Comparison of ENCODE assay signal across 8 cellular contexts in genomic region chr20:56468317-56469076, GRCh38. TPM values are rescaled to one million over a fixed set of nuclear protein-coding genes. Genes with fewer than 3 reads are reported as not detected.
A peak's percentile ranks its signal among the peaks of the same experiment; 100 is the strongest.
DNase-seq lines count a peak whose midpoint lies in the region; ATAC-seq, FAIRE-seq and TF ChIP-seq lines count a peak whose summit lies in the region.

RTF2 (plus strand) TSS chr20:56468627; CDS start chr20:56468698, 71 bp downstream.

- H3K4me1 Mint-ChIP-seq in WTC11, result peaks cover 10% of the 10 kb centered on the region

- ATAC-seq in GM18909 (IDR thresholded peaks at IDR 0.05; ENCODE audit: poor library complexity, unreplicated experiment) (peak; percentile 99), HG03159 (IDR thresholded peaks at IDR 0.05; ENCODE audit: unreplicated experiment) (peak; percentile 96), WTC11 (peak; percentile 99)

- H3K27ac Mint-ChIP-seq in WTC11, result peak within 1 kb of the TSS; percentile 97

- peaks cover 5% of the 10 kb centered on the region for H3K4me1 ChIP-seq in smooth muscle cell (ENCODE audit: low read depth)

- H3K27me3 Mint-ChIP-seq in WTC11 (ENCODE audit: low read depth), result peaks cover 10% of the 10 kb centered on the region

- no peaks in the 10 kb centered on the region for H3F3A ChIP-seq in smooth muscle cell (ENCODE audit: low read depth)

- H3K9ac ChIP-seq in smooth muscle cell (ENCODE audit: low read depth), result peak within 1 kb of the TSS; percentile 95

- no peaks in the 10 kb centered on the region for H4K20me1 ChIP-seq in smooth muscle cell (ENCODE audit: low read depth)

- peak within 1 kb of the TSS; percentile 82 for H3K27ac ChIP-seq in smooth muscle cell (ENCODE audit: low read depth)

- peaks cover 1% of the 10 kb centered on the region for H3K36me3 ChIP-seq in bronchial epithelial cell (ENCODE audit: control insufficient read depth, insufficient read depth, low read length)
- peaks cover 2% of the 10 kb centered on the region for H3K36me3 ChIP-seq in smooth muscle cell (ENCODE audit: low read depth)

- H3K4me3 ChIP-seq in bronchial epithelial cell (ENCODE audit: low read depth, low read length) (peak within 1 kb of the TSS; percentile 97), smooth muscle cell (peak within 1 kb of the TSS; percentile 82)

- peak within 1 kb of the TSS; percentile 94 for H3K4me2 ChIP-seq in smooth muscle cell

- H3K9me3 ChIP-seq in smooth muscle cell (replicated peaks; ENCODE audit: low read depth), result no peaks in the 10 kb centered on the region

- no peak for FAIRE-seq in bronchial epithelial cell (lab: Jason Lieb, UNC)

- peak within 1 kb of the TSS; percentile 83 for H2AFZ ChIP-seq in smooth muscle cell (ENCODE audit: low read depth)

- no peak for TF ChIP-seq CTCF in WTC11 (IDR thresholded peaks at IDR 0.05)
- no peak for TF ChIP-seq CTCF in bronchial epithelial cell (IDR thresholded peaks at IDR 0.05; ENCODE audit: insufficient read depth, low read length, severe bottlenecking)
- no peak for TF ChIP-seq CTCF in smooth muscle cell (IDR thresholded peaks at IDR 0.05; ENCODE audit: borderline replicate concordance, insufficient read depth, poor library complexity, severe bottlenecking)

- DNase-seq in AG08395 (ENCODE audit: low spot score), result peak; percentile 95
- DNase-seq in NCI-H226, result peak; percentile 88
- DNase-seq in WTC11 (ENCODE audit: low spot score), result peak; percentile 93
- DNase-seq in bronchial epithelial cell (ENCODE audit: low read depth), result peak; percentile 76
- peak; percentile 96 for DNase-seq in iPS-NIHi7 (ENCODE audit: extremely low spot score)
- DNase-seq in smooth muscle cell (lab: John Stamatoyannopoulos, UW; ENCODE audit: unreplicated experiment), result peak; percentile 86

- peak within 1 kb of the TSS; percentile 99 for H3K4me3 Mint-ChIP-seq in WTC11

- H3K79me2 ChIP-seq in smooth muscle cell (ENCODE audit: low read depth), result peaks cover 32% of the 10 kb centered on the region

- H3K9me3 Mint-ChIP-seq in WTC11, result no peaks in the 10 kb centered on the region

- WGBS in smooth muscle cell (ENCODE audit: low lambda C conversion rate), result 1% methylated on average over 54 of the region's 55 CpGs

- CTCF ChIA-PET in WTC11 (lab: Charles Lee), result no interaction called here

- H3K27me3 ChIP-seq in bronchial epithelial cell (ENCODE audit: control insufficient read depth, insufficient read depth, low read length) (no peaks in the 10 kb centered on the region), smooth muscle cell (ENCODE audit: low read depth) (peaks cover 2% of the 10 kb centered on the region)

- H3K36me3 Mint-ChIP-seq in WTC11, result peaks cover 4% of the 10 kb centered on the region; the same call in 1 of the 2 replicates

- POLR2A ChIA-PET in WTC11 (lab: Charles Lee), result interaction anchor here (1.0 kb wide), 1 partner anchor 76 kb away, joined by 5 read pairs; the partner anchor contains the start of genes AURKA and CSTF1

TF ChIP-seq in WTC11, 78 proteins besides CTCF, POLR2A, EP300 and RAD21 (continues in another document):
- TF ChIP-seq TEAD1 (CRISPR knock-in tag; IDR thresholded peaks at IDR 0.05) (0 out of 2 replicates have a peak, but pooled peaks have one; percentile 27), GRHL2 (CRISPR knock-in tag; IDR thresholded peaks at IDR 0.05; ENCODE audit: insufficient replicate concordance, severe bottlenecking) (no peak), GTF2I (CRISPR knock-in tag; conservative IDR thresholded peaks at IDR 0.05) (no peak), FOXJ3 (CRISPR knock-in tag; IDR thresholded peaks at IDR 0.05; ENCODE audit: borderline replicate concordance) (no peak), AR (CRISPR knock-in tag; IDR thresholded peaks at IDR 0.05) (no peak), SP1 (CRISPR knock-in tag; conservative IDR thresholded peaks at IDR 0.05) (peak; percentile 99), ZMAT4 (CRISPR knock-in tag; IDR thresholded peaks at IDR 0.05) (no peak), ZNF121 (CRISPR knock-in tag; IDR thresholded peaks at IDR 0.05) (no peak)
- TF ChIP-seq, protein P1, sequence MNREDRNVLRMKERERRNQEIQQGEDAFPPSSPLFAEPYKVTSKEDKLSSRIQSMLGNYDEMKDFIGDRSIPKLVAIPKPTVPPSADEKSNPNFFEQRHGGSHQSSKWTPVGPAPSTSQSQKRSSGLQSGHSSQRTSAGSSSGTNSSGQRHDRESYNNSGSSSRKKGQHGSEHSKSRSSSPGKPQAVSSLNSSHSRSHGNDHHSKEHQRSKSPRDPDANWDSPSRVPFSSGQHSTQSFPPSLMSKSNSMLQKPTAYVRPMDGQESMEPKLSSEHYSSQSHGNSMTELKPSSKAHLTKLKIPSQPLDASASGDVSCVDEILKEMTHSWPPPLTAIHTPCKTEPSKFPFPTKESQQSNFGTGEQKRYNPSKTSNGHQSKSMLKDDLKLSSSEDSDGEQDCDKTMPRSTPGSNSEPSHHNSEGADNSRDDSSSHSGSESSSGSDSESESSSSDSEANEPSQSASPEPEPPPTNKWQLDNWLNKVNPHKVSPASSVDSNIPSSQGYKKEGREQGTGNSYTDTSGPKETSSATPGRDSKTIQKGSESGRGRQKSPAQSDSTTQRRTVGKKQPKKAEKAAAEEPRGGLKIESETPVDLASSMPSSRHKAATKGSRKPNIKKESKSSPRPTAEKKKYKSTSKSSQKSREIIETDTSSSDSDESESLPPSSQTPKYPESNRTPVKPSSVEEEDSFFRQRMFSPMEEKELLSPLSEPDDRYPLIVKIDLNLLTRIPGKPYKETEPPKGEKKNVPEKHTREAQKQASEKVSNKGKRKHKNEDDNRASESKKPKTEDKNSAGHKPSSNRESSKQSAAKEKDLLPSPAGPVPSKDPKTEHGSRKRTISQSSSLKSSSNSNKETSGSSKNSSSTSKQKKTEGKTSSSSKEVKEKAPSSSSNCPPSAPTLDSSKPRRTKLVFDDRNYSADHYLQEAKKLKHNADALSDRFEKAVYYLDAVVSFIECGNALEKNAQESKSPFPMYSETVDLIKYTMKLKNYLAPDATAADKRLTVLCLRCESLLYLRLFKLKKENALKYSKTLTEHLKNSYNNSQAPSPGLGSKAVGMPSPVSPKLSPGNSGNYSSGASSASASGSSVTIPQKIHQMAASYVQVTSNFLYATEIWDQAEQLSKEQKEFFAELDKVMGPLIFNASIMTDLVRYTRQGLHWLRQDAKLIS (CRISPR knock-in tag; IDR thresholded peaks at IDR 0.05; ENCODE audit: borderline replicate concordance), result no peak
- TF ChIP-seq, protein P2, sequence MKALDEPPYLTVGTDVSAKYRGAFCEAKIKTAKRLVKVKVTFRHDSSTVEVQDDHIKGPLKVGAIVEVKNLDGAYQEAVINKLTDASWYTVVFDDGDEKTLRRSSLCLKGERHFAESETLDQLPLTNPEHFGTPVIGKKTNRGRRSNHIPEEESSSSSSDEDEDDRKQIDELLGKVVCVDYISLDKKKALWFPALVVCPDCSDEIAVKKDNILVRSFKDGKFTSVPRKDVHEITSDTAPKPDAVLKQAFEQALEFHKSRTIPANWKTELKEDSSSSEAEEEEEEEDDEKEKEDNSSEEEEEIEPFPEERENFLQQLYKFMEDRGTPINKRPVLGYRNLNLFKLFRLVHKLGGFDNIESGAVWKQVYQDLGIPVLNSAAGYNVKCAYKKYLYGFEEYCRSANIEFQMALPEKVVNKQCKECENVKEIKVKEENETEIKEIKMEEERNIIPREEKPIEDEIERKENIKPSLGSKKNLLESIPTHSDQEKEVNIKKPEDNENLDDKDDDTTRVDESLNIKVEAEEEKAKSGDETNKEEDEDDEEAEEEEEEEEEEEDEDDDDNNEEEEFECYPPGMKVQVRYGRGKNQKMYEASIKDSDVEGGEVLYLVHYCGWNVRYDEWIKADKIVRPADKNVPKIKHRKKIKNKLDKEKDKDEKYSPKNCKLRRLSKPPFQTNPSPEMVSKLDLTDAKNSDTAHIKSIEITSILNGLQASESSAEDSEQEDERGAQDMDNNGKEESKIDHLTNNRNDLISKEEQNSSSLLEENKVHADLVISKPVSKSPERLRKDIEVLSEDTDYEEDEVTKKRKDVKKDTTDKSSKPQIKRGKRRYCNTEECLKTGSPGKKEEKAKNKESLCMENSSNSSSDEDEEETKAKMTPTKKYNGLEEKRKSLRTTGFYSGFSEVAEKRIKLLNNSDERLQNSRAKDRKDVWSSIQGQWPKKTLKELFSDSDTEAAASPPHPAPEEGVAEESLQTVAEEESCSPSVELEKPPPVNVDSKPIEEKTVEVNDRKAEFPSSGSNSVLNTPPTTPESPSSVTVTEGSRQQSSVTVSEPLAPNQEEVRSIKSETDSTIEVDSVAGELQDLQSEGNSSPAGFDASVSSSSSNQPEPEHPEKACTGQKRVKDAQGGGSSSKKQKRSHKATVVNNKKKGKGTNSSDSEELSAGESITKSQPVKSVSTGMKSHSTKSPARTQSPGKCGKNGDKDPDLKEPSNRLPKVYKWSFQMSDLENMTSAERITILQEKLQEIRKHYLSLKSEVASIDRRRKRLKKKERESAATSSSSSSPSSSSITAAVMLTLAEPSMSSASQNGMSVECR (CRISPR knock-in tag; IDR thresholded peaks at IDR 0.05; ENCODE audit: borderline replicate concordance), result peak; percentile 88; the same call in 1 of the 2 replicates

RNA-seq across cellular contexts. Expression of gene RTF2, which starts in this region (rescaled TPM):
- total RNA-seq in WTC11 (2021) (46.3 to 56.1 TPM (median 51.7 TPM) in 3 replicates), bronchial epithelial cell (60.0 and 83.6 TPM in 2 replicates), smooth muscle cell (35.1 and 38.0 TPM in 2 replicates)
- polyA plus RNA-seq in smooth muscle cell, result 106 and 109 TPM in 2 replicates

Comparison
In these comparisons a context has a peak if more than half of its experiments do, and no peak if none do; other contexts are left out.
1. Peak in every context shown above with its lines: DNase-seq, ATAC-seq, H3K4me3 ChIP-seq and H3K27ac ChIP-seq.